In genomic region chr2:237026981-237027711, GRCh38 we compare ENCODE assay signal across 8 cellular contexts. TPM values are rescaled to one million over a fixed set of nuclear protein-coding genes. Genes with fewer than 3 reads are reported as not detected.
A peak's percentile ranks its signal among the peaks of the same experiment; 100 is the strongest.
DNase-seq lines count a peak whose midpoint lies in the region; ATAC-seq and TF ChIP-seq lines count a peak whose summit lies in the region.

No MANE protein-coding gene starts in this region.

- no peaks in the 10 kb centered on the region for H3K27me3 ChIP-seq in breast epithelium

- ATAC-seq in GM18858 (IDR thresholded peaks at IDR 0.05; ENCODE audit: unreplicated experiment) = no peak

- no peaks in the 10 kb centered on the region for H3K4me1 ChIP-seq in breast epithelium

- DNase-seq in NCI-H1417 (lab: John Stamatoyannopoulos, UW) = peak; percentile 48 to 72 (median 62)
- no peak for DNase-seq in NCI-H1417 treated with DMSO at 0.1 percent for 48 hours (lab: John Stamatoyannopoulos, UW)
- DNase-seq in NCI-H1105 (lab: John Stamatoyannopoulos, UW) = peak; percentile 34
- DNase-seq in SKM-1 treated with dmso at 0.1 percent for 144 hours (lab: John Stamatoyannopoulos, UW; ENCODE audit: unreplicated experiment) = peak; percentile 67
- peak; percentile 74 to 75 for DNase-seq in breast epithelium (ENCODE audit: low spot score in 2 of 2)
- DNase-seq in inferior parietal cortex (ENCODE audit: extremely low spot score) = peak; percentile 52
- peak; percentile 2 to 18 for DNase-seq in stimulated activated CD4-positive, alpha-beta T cell treated with anti-CD3 and anti-CD28 coated beads, Interleukin-15, amount 100 ng/mL, for 48 hours (ENCODE audit: low read depth in 2 of 2)

- peak; percentile 92 to 95 (median 93) for TF ChIP-seq CTCF in breast epithelium (IDR thresholded peaks at IDR 0.05)

- intact Hi-C loops in breast epithelium (cut with DNase I; ENCODE audit: low total_unique reads) = no loop called here

- no peak overlapping the region for H3K4me3 ChIP-seq in breast epithelium

- H3K27ac ChIP-seq in breast epithelium = no peak overlapping the region

- H3K9me3 ChIP-seq in breast epithelium = no peaks in the 10 kb centered on the region

- TF ChIP-seq POLR2A in breast epithelium (IDR thresholded peaks at IDR 0.05) = no peak

- H3K36me3 ChIP-seq in breast epithelium = no peaks in the 10 kb centered on the region

RNA-seq across cellular contexts. Expression of gene COPS8, which starts 58.5 kb away (rescaled TPM):
- total RNA-seq in breast epithelium = 100 to 1,000 TPM in 2 of 3 donors, 10 to 100 TPM in 1; 88.8 to 205 (median 103) TPM
